In genomic region chr19:6752257-6753177, GRCh38 we compare ENCODE assay signal across 8 cellular contexts. TPM values are rescaled to one million over a fixed set of nuclear protein-coding genes. Genes with fewer than 3 reads are reported as not detected.
A peak's percentile ranks its signal among the peaks of the same experiment; 100 is the strongest.
DNase-seq lines count a peak whose midpoint lies in the region; ATAC-seq, FAIRE-seq and TF ChIP-seq lines count a peak whose summit lies in the region.

No MANE protein-coding gene starts in this region.

- no CpG with 5 or more reads among the region's 50 CpGs for WGBS in iPS DF 6.9 (ENCODE audit: insufficient coverage, insufficient read length)

- no peak for ATAC-seq in activated CD8-positive, alpha-beta T cell treated with anti-CD3 and anti-CD28 coated beads for 36 hours
- ATAC-seq in gastrocnemius medialis, result peak in 1 of 2 donors; percentile 4
- no peak for ATAC-seq in SK-N-SH treated with all-trans-retinoic acid at 6 μM for 48 hours

- FAIRE-seq in GM18507 (lab: Jason Lieb, UNC), result peak; percentile 29

- no peaks in the 10 kb centered on the region for H4K20me1 ChIP-seq in MM.1S (ENCODE audit: insufficient read depth, low read length)

- no peak overlapping the region for H3K27ac ChIP-seq in iPS DF 6.9 (ENCODE audit: low read length)
- H3K27ac ChIP-seq in gastrocnemius medialis, result peak overlapping the region; percentile 77 to 92 (median 89)
- no peak overlapping the region for H3K27ac ChIP-seq in MM.1S (ENCODE audit: low read length)

- TF ChIP-seq POLR2A in gastrocnemius medialis (IDR thresholded peaks at IDR 0.05), result no peak

- H3K4me1 ChIP-seq in iPS DF 6.9 (ENCODE audit: control insufficient read depth, insufficient read depth, low read length) (0 out of 2 replicates have a peak, but pooled peaks cover 2% of the 10 kb centered on the region), gastrocnemius medialis (peaks cover 22 to 25% of the 10 kb centered on the region in 2 donors), MM.1S (ENCODE audit: low read length) (no peaks in the 10 kb centered on the region)

- H3K9me2 ChIP-seq in MM.1S (replicated peaks; ENCODE audit: insufficient read depth, low read length), result no peaks in the 10 kb centered on the region

- H3K4me3 ChIP-seq in iPS DF 6.9 (ENCODE audit: low read length) (peak overlapping the region; percentile 25; the same call in 1 of the 2 replicates), gastrocnemius medialis (peak overlapping the region; percentile 44 to 64 (median 57)), MM.1S (ENCODE audit: low read length) (no peak overlapping the region)

- no peak for DNase-seq in GM18507 (ENCODE audit: extremely low spot score, insufficient read length, low read depth)
- no peak for DNase-seq in activated CD8-positive, alpha-beta T cell treated with anti-CD3 and anti-CD28 coated beads for 36 hours
- DNase-seq in iPS DF 6.9 (ENCODE audit: low read depth, low spot score), result no peak
- no peak for DNase-seq in gastrocnemius medialis
- no peak for DNase-seq in cortex of kidney (lab: John Stamatoyannopoulos, UW)
- DNase-seq in NCI-H1105 (lab: John Stamatoyannopoulos, UW), result no peak
- no peak for DNase-seq in MM.1S

- intact Hi-C loops in activated CD8-positive, alpha-beta T cell treated with anti-CD3 and anti-CD28 coated beads for 36 hours (cut with micrococcal nuclease), result no loop called here
- intact Hi-C loops in gastrocnemius medialis (cut with DNase I; ENCODE audit: low total_unique reads), result loop anchor here (1.0 to 5.0 kb wide), 2 partner anchors 14 to 110 kb away; no protein-coding TSS in a partner anchor

- no peak for TF ChIP-seq CTCF in activated CD8-positive, alpha-beta T cell treated with anti-CD3 and anti-CD28 coated beads for 36 hours (IDR thresholded peaks at IDR 0.05)
- TF ChIP-seq CTCF in gastrocnemius medialis (IDR thresholded peaks at IDR 0.05 in 4 of 5, conservative IDR thresholded peaks at IDR 0.05 in 1 of 5), result no peak
- no peak for TF ChIP-seq CTCF in MM.1S (IDR thresholded peaks at IDR 0.05; ENCODE audit: low read length)

- no peaks in the 10 kb centered on the region for H3K27me3 Mint-ChIP-seq in activated CD8-positive, alpha-beta T cell treated with anti-CD3 and anti-CD28 coated beads for 36 hours

- H3F3A ChIP-seq in MM.1S (ENCODE audit: insufficient read depth, low read length), result peaks cover 10% of the 10 kb centered on the region; the same call in 1 of the 2 replicates

- H3K36me3 ChIP-seq in iPS DF 6.9 (ENCODE audit: control insufficient read depth, insufficient read depth, low read length) (peaks cover 25% of the 10 kb centered on the region), gastrocnemius medialis (peaks cover 0 to 46% of the 10 kb centered on the region in 2 donors), MM.1S (replicated peaks; ENCODE audit: insufficient read depth, low read length) (peaks cover 24% of the 10 kb centered on the region)

- no peaks in the 10 kb centered on the region for H3K79me2 ChIP-seq in MM.1S (ENCODE audit: low read length)

- H3K9me3 ChIP-seq in iPS DF 6.9 (ENCODE audit: control insufficient read depth, insufficient read depth, low read length), result no peaks in the 10 kb centered on the region
- H3K9me3 ChIP-seq in gastrocnemius medialis, result no peaks in the 10 kb centered on the region
- no peaks in the 10 kb centered on the region for H3K9me3 ChIP-seq in MM.1S (replicated peaks; ENCODE audit: insufficient read depth, low read length)

- no peak overlapping the region for H3K27ac Mint-ChIP-seq in activated CD8-positive, alpha-beta T cell treated with anti-CD3 and anti-CD28 coated beads for 36 hours

- H3K27me3 ChIP-seq in iPS DF 6.9 (ENCODE audit: control insufficient read depth, insufficient read depth, low read length), result no peaks in the 10 kb centered on the region
- no peaks in the 10 kb centered on the region for H3K27me3 ChIP-seq in gastrocnemius medialis
- H3K27me3 ChIP-seq in MM.1S (replicated peaks; ENCODE audit: insufficient read depth, low read length), result no peaks in the 10 kb centered on the region

- peak overlapping the region; percentile 68 for H3K4me3 Mint-ChIP-seq in activated CD8-positive, alpha-beta T cell treated with anti-CD3 and anti-CD28 coated beads for 36 hours

- peaks cover 44% of the 10 kb centered on the region for H3K36me3 Mint-ChIP-seq in activated CD8-positive, alpha-beta T cell treated with anti-CD3 and anti-CD28 coated beads for 36 hours (ENCODE audit: low read depth)

- H2AFZ ChIP-seq in MM.1S (ENCODE audit: low read length), result no peak overlapping the region

- peaks cover 12% of the 10 kb centered on the region for H3K4me1 Mint-ChIP-seq in activated CD8-positive, alpha-beta T cell treated with anti-CD3 and anti-CD28 coated beads for 36 hours (ENCODE audit: low read depth)

- H3K4me2 ChIP-seq in MM.1S (ENCODE audit: low read depth, low read length), result no peak overlapping the region

- in situ Hi-C loops in gastrocnemius medialis (cut with MboI; ENCODE audit: low sequenced_read_pairs in 4 of 4), result no loop called here

- no peaks in the 10 kb centered on the region for H3K9me3 Mint-ChIP-seq in activated CD8-positive, alpha-beta T cell treated with anti-CD3 and anti-CD28 coated beads for 36 hours

- CTCF ChIA-PET in activated CD8-positive, alpha-beta T cell treated with anti-CD3 and anti-CD28 coated beads for 36 hours (lab: Charles Lee), result interaction anchor here (1.0 kb wide), 1 partner anchor 17 kb away, joined by 4 read pairs; no protein-coding TSS in a partner anchor

- H3K9ac ChIP-seq in MM.1S (ENCODE audit: low read length), result no peak overlapping the region

- POLR2A ChIA-PET in activated CD8-positive, alpha-beta T cell treated with anti-CD3 and anti-CD28 coated beads for 36 hours (lab: Charles Lee), result interaction anchor here (0.6 to 1.2 kb wide), 5 partner anchors 8 to 20 kb away, joined by 3 to 5 read pairs (median 3); partner anchors contain the start of gene VAV1

TF ChIP-seq in SK-N-SH treated with all-trans-retinoic acid at 6 μM for 48 hours, 23 proteins besides CTCF, POLR2A, EP300 and RAD21:
- no peak for TF ChIP-seq PATZ1 (CRISPR knock-in tag; IDR thresholded peaks at IDR 0.05; ENCODE audit: borderline replicate concordance)
- TF ChIP-seq ZFP30 (CRISPR knock-in tag; IDR thresholded peaks at IDR 0.05), result no peak
- TF ChIP-seq ZNF8 (CRISPR knock-in tag; IDR thresholded peaks at IDR 0.05), result no peak
- TF ChIP-seq TOX (CRISPR knock-in tag; IDR thresholded peaks at IDR 0.05; ENCODE audit: borderline replicate concordance), result no peak
- TF ChIP-seq OSR1 (CRISPR knock-in tag; IDR thresholded peaks at IDR 0.05), result no peak
- TF ChIP-seq RARB (CRISPR knock-in tag; IDR thresholded peaks at IDR 0.05), result no peak
- no peak for TF ChIP-seq ESRRG (CRISPR knock-in tag; IDR thresholded peaks at IDR 0.05)

RNA-seq across cellular contexts. Expression of gene TRIP10, which starts 13.0 kb away (rescaled TPM):
- total RNA-seq in activated CD8-positive, alpha-beta T cell treated with anti-CD3 and anti-CD28 coated beads for 36 hours, result 10 to 100 TPM; 33.8 to 34.3 TPM
- 100 to 1,000 TPM; 130 to 237 (median 178) TPM for total RNA-seq in gastrocnemius medialis

RNA-seq across cellular contexts. Expression of gene SH2D3A, which starts 14.7 kb away (rescaled TPM):
- 10 to 100 TPM; 20.6 to 20.9 TPM for total RNA-seq in activated CD8-positive, alpha-beta T cell treated with anti-CD3 and anti-CD28 coated beads for 36 hours
- not detected for total RNA-seq in gastrocnemius medialis

RNA-seq across cellular contexts. Expression of gene GPR108, which starts 15.1 kb away (rescaled TPM):
- total RNA-seq in activated CD8-positive, alpha-beta T cell treated with anti-CD3 and anti-CD28 coated beads for 36 hours, result 10 to 100 TPM; 58.2 to 64.8 TPM
- total RNA-seq in gastrocnemius medialis, result 10 to 100 TPM; 22.6 to 40.3 (median 32.3) TPM

RNA-seq across cellular contexts. Expression of gene VAV1, which starts 20.0 kb away (rescaled TPM):
- 10 to 100 TPM; 61.7 to 65.4 TPM for total RNA-seq in activated CD8-positive, alpha-beta T cell treated with anti-CD3 and anti-CD28 coated beads for 36 hours
- total RNA-seq in gastrocnemius medialis, result 1 to 10 TPM in 2 of 4 donors, under 1 TPM in 2; 0.63 to 1.8 (median 0.96) TPM

RNA-seq across cellular contexts. Expression of gene C3, which starts 32.1 kb away (rescaled TPM):
- 1 to 10 TPM in 1 of 2 experiments, under 1 TPM in 1; 0.34 to 1.1 TPM for total RNA-seq in activated CD8-positive, alpha-beta T cell treated with anti-CD3 and anti-CD28 coated beads for 36 hours
- total RNA-seq in gastrocnemius medialis, result 100 to 1,000 TPM in 1 of 4 donors, 10 to 100 TPM in 3; 25.9 to 121 (median 70.6) TPM

Comparison
In these comparisons a context has a peak if more than half of its experiments do, and no peak if none do; other contexts are left out.
1. H3K27ac ChIP-seq: peak in gastrocnemius medialis (4 of 4); none in iPS DF 6.9 (single experiment) and MM.1S (single experiment).
2. RNA of gene SH2D3A, which starts 14.7 kb away (total RNA-seq): 20.6 to 20.9 TPM in activated CD8-positive, alpha-beta T cell treated with anti-CD3 and anti-CD28 coated beads for 36 hours; not detected in gastrocnemius medialis; every median in the first group is over 10 times any median in the second.